Comparison of ENCODE assay signal across 1 cellular context in genomic region chr1:151130837-151131586, GRCh38.
A peak's percentile ranks its signal among the peaks of the same experiment; 100 is the strongest.
TF ChIP-seq lines count a peak whose summit lies in the region.

No MANE protein-coding gene starts in this region.

TF ChIP-seq in GM12878, 131 proteins besides CTCF, POLR2A, EP300 and RAD21 (continues in another document):
- no peak for TF ChIP-seq STAT3 (IDR thresholded peaks at IDR 0.05; ENCODE audit: low read depth, low read length)
- TF ChIP-seq POLR2AphosphoS5 (IDR thresholded peaks at IDR 0.05; ENCODE audit: low read length) = peak; percentile 51; the same call in 1 of the 2 replicates
- TF ChIP-seq ZBTB11 (CRISPR knock-in tag; IDR thresholded peaks at IDR 0.05) = no peak
- peak; percentile 88 for TF ChIP-seq SP1 (IDR thresholded peaks at IDR 0.05; ENCODE audit: low read depth, low read length)
- peak; percentile 4; the same call in 1 of the 3 replicates for TF ChIP-seq POU2F2 (IDR thresholded peaks at IDR 0.05; ENCODE audit: borderline replicate concordance, low read depth, low read length)
- TF ChIP-seq BMI1 (IDR thresholded peaks at IDR 0.05; ENCODE audit: borderline replicate concordance) = peak; percentile 57; the same call in 1 of the 2 replicates
- peak; percentile 45; the same call in 1 of the 2 replicates for TF ChIP-seq CREM (IDR thresholded peaks at IDR 0.05; ENCODE audit: low read depth)
- TF ChIP-seq TCF7 (IDR thresholded peaks at IDR 0.05; ENCODE audit: borderline replicate concordance) = no peak
- TF ChIP-seq IRF3 (IDR thresholded peaks at IDR 0.05) = 0 out of 2 replicates have a peak, but pooled peaks have one; percentile 21
- no peak for TF ChIP-seq WRNIP1 (IDR thresholded peaks at IDR 0.05; ENCODE audit: borderline replicate concordance, low read depth, low read length)
- TF ChIP-seq TCF12 (IDR thresholded peaks at IDR 0.05; ENCODE audit: low read depth, low read length) = 0 out of 2 replicates have a peak, but pooled peaks have one; percentile 9
- TF ChIP-seq CHD2 (IDR thresholded peaks at IDR 0.05; ENCODE audit: borderline replicate concordance, low read depth, low read length) = 0 out of 2 replicates have a peak, but pooled peaks have one; percentile 49
- no peak for TF ChIP-seq ZNF217 (IDR thresholded peaks at IDR 0.05)
- no peak for TF ChIP-seq HDAC2 (IDR thresholded peaks at IDR 0.05)
- peak; percentile 20 for TF ChIP-seq FOS (IDR thresholded peaks at IDR 0.05; ENCODE audit: borderline replicate concordance, extremely low read depth, insufficient read length)
- TF ChIP-seq PAX5 (IDR thresholded peaks at IDR 0.05; ENCODE audit: borderline replicate concordance, low read depth, low read length) = no peak
- no peak for TF ChIP-seq NRF1 (conservative IDR thresholded peaks at IDR 0.05; ENCODE audit: low read depth, low read length)
- no peak for TF ChIP-seq RELA (IDR thresholded peaks at IDR 0.05; ENCODE audit: borderline replicate concordance, partially characterized antibody)
- TF ChIP-seq DPF2 (IDR thresholded peaks at IDR 0.05) = 0 out of 2 replicates have a peak, but pooled peaks have one; percentile 19
- no peak for TF ChIP-seq ZNF592 (IDR thresholded peaks at IDR 0.05)
- TF ChIP-seq CREB1 (IDR thresholded peaks at IDR 0.05; ENCODE audit: low read depth) = peak; percentile 55; the same call in 1 of the 2 replicates
- TF ChIP-seq SUZ12 (IDR thresholded peaks at IDR 0.05; ENCODE audit: unreplicated experiment) = no peak
- no peak for TF ChIP-seq JUND (IDR thresholded peaks at IDR 0.05; ENCODE audit: low read depth, low read length)
- TF ChIP-seq ZNF384 (IDR thresholded peaks at IDR 0.05; ENCODE audit: borderline replicate concordance, low read depth, low read length) = no peak
- 0 out of 2 replicates have a peak, but pooled peaks have one; percentile 5 for TF ChIP-seq SMC3 (IDR thresholded peaks at IDR 0.05; ENCODE audit: borderline replicate concordance, low read length)
- TF ChIP-seq KAT2A (conservative IDR thresholded peaks at IDR 0.05; ENCODE audit: control insufficient read depth, low read depth, low read length) = no peak
- no peak for TF ChIP-seq ZBTB4 (CRISPR knock-in tag; IDR thresholded peaks at IDR 0.05)
- no peak for TF ChIP-seq ZBTB33 (IDR thresholded peaks at IDR 0.05)
- TF ChIP-seq E4F1 (IDR thresholded peaks at IDR 0.05; ENCODE audit: borderline replicate concordance, partially characterized antibody) = no peak
- no peak for TF ChIP-seq EED (IDR thresholded peaks at IDR 0.05; ENCODE audit: low read depth)
- TF ChIP-seq PBX3 (IDR thresholded peaks at IDR 0.05; ENCODE audit: insufficient replicate concordance, low read depth, low read length) = peak; percentile 92
- TF ChIP-seq REST (IDR thresholded peaks at IDR 0.05; ENCODE audit: low read depth, low read length) = no peak
- 0 out of 4 replicates have a peak, but pooled peaks of 1 of the 2 experiments have one; percentile 34 for TF ChIP-seq BHLHE40 (IDR thresholded peaks at IDR 0.05; ENCODE audit: borderline replicate concordance in 1 of 2, low read depth in 2 of 2, low read length in 1 of 2)
- TF ChIP-seq MEF2A (IDR thresholded peaks at IDR 0.05; ENCODE audit: insufficient read depth, low read depth, low read length) = no peak
